In the genomic region with DNA sequence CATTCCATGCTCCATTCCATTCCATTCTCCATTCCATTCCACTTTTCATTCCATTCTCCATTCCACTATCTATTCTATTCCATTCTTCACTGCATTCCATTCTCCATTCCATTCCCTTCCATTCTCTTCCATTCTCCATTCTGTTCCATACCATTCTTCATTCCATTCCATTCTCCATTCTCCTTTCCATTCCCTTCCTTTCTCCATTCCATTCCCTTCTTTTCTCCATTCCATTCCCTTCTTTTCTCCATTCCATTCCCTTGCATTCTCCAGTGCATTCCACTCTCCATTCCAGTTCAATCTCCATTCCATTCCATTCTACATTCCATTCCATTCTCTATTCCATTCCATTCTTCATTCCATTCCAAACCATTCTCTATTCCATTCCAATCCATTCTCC, we compare ENCODE assay signal across 24 cellular contexts.
"Had no signal": no experiment of that assay in that cellular context is flagged by ENCODE, and none has a peak within 500 bp of the region (broad histone marks: within the 10 kb centered on the region; RNA-seq: fewer than 3 reads in every experiment).

No MANE protein-coding gene starts in this region.

- H3K27ac Mint-ChIP-seq: dendritic cell treated with granulocyte-macrophage colony-stimulating factor and Interleukin-4, amounts not matched to agents 40 ng/mL and 50 ng/mL, for 4 days; effector memory CD8-positive, alpha-beta T cell; endodermal cell; mesothelial cell of epicardium had no signal

- ATAC-seq: effector memory CD8-positive, alpha-beta T cell; esophagus mucosa; gastrocnemius medialis; heart right ventricle; left cardiac atrium; left lung; left ventricle myocardium superior; lower lobe of right lung; mucosa of descending colon had no signal

- H3K27ac ChIP-seq: colonic mucosa, epithelial cell of prostate, esophagus squamous epithelium, gastrocnemius medialis, heart right ventricle, left lung, lower lobe of right lung had no signal

- H3K4me1 Mint-ChIP-seq: endodermal cell, mesothelial cell of epicardium had no signal

- H3K27me3 Mint-ChIP-seq: dendritic cell treated with granulocyte-macrophage colony-stimulating factor and Interleukin-4, amounts not matched to agents 40 ng/mL and 50 ng/mL, for 4 days; effector memory CD8-positive, alpha-beta T cell had no signal

- H3K36me3 ChIP-seq: colonic mucosa, gastrocnemius medialis, left lung, lower lobe of right lung had no signal

- DNase-seq: colonic mucosa; cortex of kidney; effector CD8-positive, alpha-beta T cell; effector memory CD8-positive, alpha-beta T cell; endodermal cell; erythroblast; esophagus squamous epithelium; foreskin fibroblast; foreskin melanocyte; gastrocnemius medialis; glutamatergic neuron; head of caudate nucleus; heart right ventricle; hippocampal formation; left cardiac atrium; left lung; left ventricle myocardium superior; lower lobe of right lung; mesenchymal stem cell; mucosa of descending colon had no signal

- H3K4me3 Mint-ChIP-seq: dendritic cell treated with granulocyte-macrophage colony-stimulating factor and Interleukin-4, amounts not matched to agents 40 ng/mL and 50 ng/mL, for 4 days; effector memory CD8-positive, alpha-beta T cell; endodermal cell; mesothelial cell of epicardium had no signal

- H3K4me3 ChIP-seq: colonic mucosa, esophagus squamous epithelium, gastrocnemius medialis, heart right ventricle, left lung, lower lobe of right lung, mucosa of descending colon had no signal

- H3K9me3 Mint-ChIP-seq: dendritic cell treated with granulocyte-macrophage colony-stimulating factor and Interleukin-4, amounts not matched to agents 40 ng/mL and 50 ng/mL, for 4 days; effector memory CD8-positive, alpha-beta T cell; endodermal cell had no signal

- H3K9me3 ChIP-seq: colonic mucosa, gastrocnemius medialis had no signal

- H3K27me3 ChIP-seq: colonic mucosa, esophagus squamous epithelium, gastrocnemius medialis, heart right ventricle, left lung had no signal

- H3K4me1 ChIP-seq: colonic mucosa, esophagus squamous epithelium, gastrocnemius medialis, heart right ventricle, left lung, lower lobe of right lung had no signal
